Comparison of ENCODE assay signal across 16 cellular contexts in genomic region chr3:46694520-46694919, GRCh38. TPM values are rescaled to one million over a fixed set of nuclear protein-coding genes. Genes with fewer than 3 reads are reported as not detected.
DNase-seq lines count a peak whose midpoint lies in the region; ATAC-seq, FAIRE-seq and TF ChIP-seq lines count a peak whose summit lies in the region.
"Had no signal": no experiment of that assay in that cellular context is flagged by ENCODE, and none has a peak within 500 bp of the region (broad histone marks: within the 10 kb centered on the region; RNA-seq: fewer than 3 reads in every experiment).

No MANE protein-coding gene starts in this region.

- H4K20me1 ChIP-seq in neural progenitor cell (ENCODE audit: low read depth) = no peaks in the 10 kb centered on the region

- H3K4me2 ChIP-seq in neural progenitor cell = no peak overlapping the region

- H3K27me3 ChIP-seq in left ventricle myocardium inferior (ENCODE audit: low read depth) = no peaks in the 10 kb centered on the region
- no peaks in the 10 kb centered on the region for H3K27me3 ChIP-seq in upper lobe of left lung
- H3K27me3 ChIP-seq in neural progenitor cell = peaks cover 39% of the 10 kb centered on the region
- H3K27me3 ChIP-seq: BE2C, Peyer's patch had no signal

- H3K36me3 ChIP-seq in left ventricle myocardium inferior = no peaks in the 10 kb centered on the region
- no peaks in the 10 kb centered on the region for H3K36me3 ChIP-seq in upper lobe of left lung
- H3K36me3 ChIP-seq in neural progenitor cell = no peaks in the 10 kb centered on the region
- H3K36me3 ChIP-seq: BE2C, Peyer's patch had no signal

- peaks cover 19% of the 10 kb centered on the region for H3K27me3 Mint-ChIP-seq in activated CD8-positive, alpha-beta T cell treated with anti-CD3 and anti-CD28 coated beads, Interleukin-2, amount 10 ng/mL, durations not matched to agents 7 days and 5 days (ENCODE audit: low read depth)
- H3K27me3 Mint-ChIP-seq in memory B cell (peaks cover 10% of the 10 kb centered on the region), neural progenitor cell (ENCODE audit: insufficient read depth, low read depth) (peaks cover 11% of the 10 kb centered on the region)

- H3K27ac ChIP-seq in left ventricle myocardium inferior (replicated peaks) = peak overlapping the region; percentile 96
- peak overlapping the region; percentile 93 to 96 (median 94) for H3K27ac ChIP-seq in upper lobe of left lung
- no peak overlapping the region for H3K27ac ChIP-seq in neural progenitor cell

- no peaks in the 10 kb centered on the region for H3K9me3 Mint-ChIP-seq in activated CD8-positive, alpha-beta T cell treated with anti-CD3 and anti-CD28 coated beads, Interleukin-2, amount 10 ng/mL, durations not matched to agents 7 days and 5 days (ENCODE audit: insufficient read depth)
- H3K9me3 Mint-ChIP-seq in memory B cell (no peaks in the 10 kb centered on the region), neural progenitor cell (no peaks in the 10 kb centered on the region)

- no peaks in the 10 kb centered on the region for H3K9me3 ChIP-seq in left ventricle myocardium inferior (replicated peaks)
- no peaks in the 10 kb centered on the region for H3K9me3 ChIP-seq in upper lobe of left lung
- no peaks in the 10 kb centered on the region for H3K9me3 ChIP-seq in neural progenitor cell (ENCODE audit: low read depth)
- H3K9me3 ChIP-seq: BE2C, Peyer's patch had no signal

- H3F3A ChIP-seq in neural progenitor cell (ENCODE audit: low read depth) = peaks cover 8% of the 10 kb centered on the region

- no peak overlapping the region for H2AFZ ChIP-seq in neural progenitor cell (replicated peaks)

- WGBS in upper lobe of left lung, 2 donors = 97% methylated on average over 2 to 3 of the region's 3 CpGs

- peaks cover 88% of the 10 kb centered on the region for H3K4me1 ChIP-seq in left ventricle myocardium inferior
- H3K4me1 ChIP-seq in upper lobe of left lung = peaks cover 71 to 80% (median 75%) of the 10 kb centered on the region in 4 donors
- H3K4me1 ChIP-seq in neural progenitor cell = peaks cover 4% of the 10 kb centered on the region
- H3K4me1 ChIP-seq: BE2C had no signal

- H3K9ac ChIP-seq in neural progenitor cell = no peak overlapping the region

- DNase-seq in left ventricle myocardium inferior = no peak
- DNase-seq in Right ventricle myocardium superior = no peak
- DNase-seq in activated CD8-positive, alpha-beta T cell treated with anti-CD3 and anti-CD28 coated beads, Interleukin-2, amount 10 ng/mL, durations not matched to agents 7 days and 5 days = no peak
- no peak for DNase-seq in memory B cell (ENCODE audit: low spot score in 2 of 2)
- no peak for DNase-seq in upper lobe of left lung
- no peak for DNase-seq in glomerular visceral epithelial cell (ENCODE audit: extremely low spot score)
- DNase-seq in frontal cortex (ENCODE audit: low spot score in 2 of 2) = no peak
- DNase-seq in neural progenitor cell (ENCODE audit: low spot score) = no peak
- DNase-seq: BE2C, cortex of kidney, NCI-H1105 had no signal

- no peak for FAIRE-seq in frontal cortex (lab: Jason Lieb, UNC)
- FAIRE-seq: GM12878 had no signal

- POLR2A ChIA-PET in activated CD8-positive, alpha-beta T cell treated with anti-CD3 and anti-CD28 coated beads, Interleukin-2, amount 10 ng/mL, durations not matched to agents 7 days and 5 days (lab: Charles Lee) = no interaction called here

- no peak for TF ChIP-seq EP300 in upper lobe of left lung (IDR thresholded peaks at IDR 0.05)

- no peaks in the 10 kb centered on the region for H3K36me3 Mint-ChIP-seq in activated CD8-positive, alpha-beta T cell treated with anti-CD3 and anti-CD28 coated beads, Interleukin-2, amount 10 ng/mL, durations not matched to agents 7 days and 5 days (ENCODE audit: low read depth)
- H3K36me3 Mint-ChIP-seq in memory B cell = no peaks in the 10 kb centered on the region
- no peaks in the 10 kb centered on the region for H3K36me3 Mint-ChIP-seq in neural progenitor cell

- ATAC-seq in Right ventricle myocardium superior (ENCODE audit: poor library complexity) (no peak), memory B cell (ENCODE audit: low read depth) (no peak), upper lobe of left lung (ENCODE audit: low FRiP score in 2 of 2) (no peak)
- ATAC-seq in activated CD8-positive, alpha-beta T cell treated with anti-CD3 and anti-CD28 coated beads, Interleukin-2, amount 10 ng/mL, durations not matched to agents 7 days and 5 days = no peak

- no peak for TF ChIP-seq POLR2A in upper lobe of left lung (IDR thresholded peaks at IDR 0.05)

- intact Hi-C loops in left ventricle myocardium inferior (cut with micrococcal nuclease) = no loop called here
- intact Hi-C loops in Right ventricle myocardium superior (cut with DNase I) = no loop called here

- H3K4me1 Mint-ChIP-seq in activated CD8-positive, alpha-beta T cell treated with anti-CD3 and anti-CD28 coated beads, Interleukin-2, amount 10 ng/mL, durations not matched to agents 7 days and 5 days (ENCODE audit: low read depth) = peaks cover 34% of the 10 kb centered on the region
- peaks cover 26% of the 10 kb centered on the region for H3K4me1 Mint-ChIP-seq in memory B cell
- H3K4me1 Mint-ChIP-seq in neural progenitor cell = peaks cover 11% of the 10 kb centered on the region

- no peak overlapping the region for H3K27ac Mint-ChIP-seq in activated CD8-positive, alpha-beta T cell treated with anti-CD3 and anti-CD28 coated beads, Interleukin-2, amount 10 ng/mL, durations not matched to agents 7 days and 5 days
- H3K27ac Mint-ChIP-seq in memory B cell = no peak overlapping the region
- no peak overlapping the region for H3K27ac Mint-ChIP-seq in neural progenitor cell

- H3K4me3 ChIP-seq in left ventricle myocardium inferior (no peak overlapping the region), upper lobe of left lung (no peak overlapping the region), neural progenitor cell (no peak overlapping the region)
- H3K4me3 ChIP-seq: GM12878 had no signal

- TF ChIP-seq CTCF in left ventricle myocardium inferior (IDR thresholded peaks at IDR 0.05; ENCODE audit: borderline replicate concordance) (no peak), upper lobe of left lung (IDR thresholded peaks at IDR 0.05) (no peak), neural progenitor cell (IDR thresholded peaks at IDR 0.05) (no peak)

- CTCF ChIA-PET in activated CD8-positive, alpha-beta T cell treated with anti-CD3 and anti-CD28 coated beads, Interleukin-2, amount 10 ng/mL, durations not matched to agents 7 days and 5 days (lab: Charles Lee) = interaction anchor here (1.1 to 1.7 kb wide), 2 partner anchors 200 to 205 kb away, joined by 3 to 5 read pairs; no protein-coding TSS in a partner anchor

- H3K4me3 Mint-ChIP-seq in activated CD8-positive, alpha-beta T cell treated with anti-CD3 and anti-CD28 coated beads, Interleukin-2, amount 10 ng/mL, durations not matched to agents 7 days and 5 days = peak overlapping the region; percentile 12
- H3K4me3 Mint-ChIP-seq in memory B cell (peak overlapping the region; percentile 76), neural progenitor cell (no peak overlapping the region)

- no peaks in the 10 kb centered on the region for H3K79me2 ChIP-seq in neural progenitor cell (ENCODE audit: low read depth)

RNA-seq across cellular contexts. Expression of gene ALS2CL, which starts 1.0 kb away (rescaled TPM):
- total RNA-seq in left ventricle myocardium inferior (33.7 TPM), Right ventricle myocardium superior (37.0 TPM), upper lobe of left lung (100 to 1,000 TPM in 2 of 6 donors, 10 to 100 TPM in 4; 54.2 to 299 (median 66.9) TPM), frontal cortex (1.2 TPM), neural progenitor cell (ENCODE audit: low replicate concordance) (0.71 and 1.3 TPM in 2 replicates)
- total RNA-seq in activated CD8-positive, alpha-beta T cell treated with anti-CD3 and anti-CD28 coated beads, Interleukin-2, amount 10 ng/mL, durations not matched to agents 7 days and 5 days = 1 to 10 TPM; 1.3 to 1.4 TPM

RNA-seq across cellular contexts. Expression of gene TMIE, which starts 6.7 kb away (rescaled TPM):
- total RNA-seq in left ventricle myocardium inferior = 1.5 TPM
- 1.00 TPM for total RNA-seq in Right ventricle myocardium superior
- under 1 TPM in 1 of 2 experiments, not detected in 1; 0.34 TPM for total RNA-seq in activated CD8-positive, alpha-beta T cell treated with anti-CD3 and anti-CD28 coated beads, Interleukin-2, amount 10 ng/mL, durations not matched to agents 7 days and 5 days
- 1 to 10 TPM in 3 of 6 donors, under 1 TPM in 2, not detected in 1; 0.49 to 2.1 (median 1.2) TPM for total RNA-seq in upper lobe of left lung
- 1.2 TPM for total RNA-seq in frontal cortex
- not detected in 2 replicates for total RNA-seq in neural progenitor cell (ENCODE audit: low replicate concordance)
- total RNA-seq: Daoy, GM12878 had no signal

RNA-seq across cellular contexts. Expression of gene PRSS50, which starts 23.1 kb away (rescaled TPM):
- total RNA-seq in left ventricle myocardium inferior (0.22 TPM), Right ventricle myocardium superior (0.16 TPM), upper lobe of left lung (1 to 10 TPM in 1 of 6 donors, under 1 TPM in 5; 0.10 to 4.2 (median 0.40) TPM), frontal cortex (not detected), neural progenitor cell (ENCODE audit: low replicate concordance) (0.28 and 1.9 TPM in 2 replicates)
- not detected for total RNA-seq in activated CD8-positive, alpha-beta T cell treated with anti-CD3 and anti-CD28 coated beads, Interleukin-2, amount 10 ng/mL, durations not matched to agents 7 days and 5 days
- total RNA-seq: activated CD8-positive, alpha-beta memory T cell treated with anti-CD3 and anti-CD28 coated beads for 36 hours; Daoy; GM12878; mesenteric fat pad; Peyer's patch had no signal

Comparison
In these comparisons a context has a peak if more than half of its experiments do, and no peak if none do; other contexts are left out.
1. RNA of gene ALS2CL, which starts 1.0 kb away (total RNA-seq): 54.2 to 299 TPM in upper lobe of left lung, 37.0 TPM in Right ventricle myocardium superior (single experiment) and 33.7 TPM in left ventricle myocardium inferior (single experiment); 1.3 to 1.4 TPM in activated CD8-positive, alpha-beta T cell treated with anti-CD3 and anti-CD28 coated beads, Interleukin-2, amount 10 ng/mL, durations not matched to agents 7 days and 5 days, 0.71 to 1.3 TPM in neural progenitor cell and 1.2 TPM in frontal cortex (single experiment); every median in the first group is over 10 times any median in the second.